ENCODE assay signal across 15 cellular contexts in the genomic region with DNA sequence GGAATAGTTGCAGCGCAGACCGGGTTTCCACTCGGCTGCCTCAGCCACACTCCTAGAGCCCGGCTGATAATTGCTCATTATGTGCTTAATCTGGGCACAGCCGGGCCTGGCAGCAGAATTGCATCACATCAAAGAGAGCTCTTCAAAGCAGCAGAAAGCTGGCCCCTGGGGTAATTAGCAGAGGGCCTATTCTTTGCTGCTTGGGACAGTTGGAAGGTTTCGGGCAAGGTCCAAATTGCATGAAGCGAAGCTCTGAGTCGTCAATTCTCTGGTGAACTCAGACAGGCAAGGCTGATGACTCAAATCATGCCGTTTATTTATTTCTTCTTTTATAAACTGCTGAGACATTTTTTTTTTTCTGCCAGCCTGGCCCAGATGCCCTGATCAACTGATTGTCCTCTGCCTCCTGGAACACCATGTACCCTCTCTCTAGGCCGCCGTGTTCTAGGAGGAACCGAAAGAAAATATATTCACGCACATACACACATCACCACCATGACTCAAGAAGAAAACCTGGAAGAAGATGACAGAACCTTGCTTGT.
A peak's percentile ranks its signal among the peaks of the same experiment; 100 is the strongest.
DNase-seq lines count a peak whose midpoint lies in the region; ATAC-seq, FAIRE-seq and TF ChIP-seq lines count a peak whose summit lies in the region.
"Had no signal": no experiment of that assay in that cellular context is flagged by ENCODE, and none has a peak within 500 bp of the region (broad histone marks: within the 10 kb centered on the region; RNA-seq: fewer than 3 reads in every experiment).

No MANE protein-coding gene starts in this region.

- no peak for TF ChIP-seq POLR2A in erythroblast (IDR thresholded peaks at IDR 0.05; ENCODE audit: low read length)

- dilution Hi-C loops in mammary epithelial cell (cut with HindIII; ENCODE audit: low sequenced_read_pairs): no loop called here

- H3K9ac ChIP-seq in mammary epithelial cell (ENCODE audit: insufficient read depth, low read length): no peak overlapping the region

- H3K27ac ChIP-seq in mammary epithelial cell (ENCODE audit: insufficient read depth, low read depth, low read length): no peak overlapping the region
- H3K27ac ChIP-seq in layer of hippocampus (ENCODE audit: low read depth, low read length): peak overlapping the region; percentile 8
- no peak overlapping the region for H3K27ac ChIP-seq in upper lobe of right lung
- H3K27ac ChIP-seq: HL-60, pancreas had no signal

- no peaks in the 10 kb centered on the region for H4K20me1 ChIP-seq in mammary epithelial cell (ENCODE audit: insufficient read depth, low read length)

- H3K36me3 ChIP-seq in mammary epithelial cell (ENCODE audit: insufficient read depth, low read length) (no peaks in the 10 kb centered on the region), upper lobe of right lung (no peaks in the 10 kb centered on the region)
- H3K36me3 ChIP-seq: pancreas had no signal

- H3K27me3 ChIP-seq in mammary epithelial cell (ENCODE audit: insufficient read depth, low read length) (no peaks in the 10 kb centered on the region), layer of hippocampus (ENCODE audit: control insufficient read depth, insufficient read depth, low read length) (no peaks in the 10 kb centered on the region), upper lobe of right lung (no peaks in the 10 kb centered on the region)

- no peak for TF ChIP-seq CTCF in MCF 10A (IDR thresholded peaks at IDR 0.05; ENCODE audit: unreplicated experiment)
- no peak for TF ChIP-seq CTCF in mammary epithelial cell (conservative IDR thresholded peaks at IDR 0.05 in 1 of 2, IDR thresholded peaks at IDR 0.05 in 1 of 2; ENCODE audit: extremely low read depth in 1 of 2, insufficient read depth in 1 of 2, low read depth in 1 of 2, low read length in 2 of 2)
- TF ChIP-seq CTCF in upper lobe of right lung (IDR thresholded peaks at IDR 0.05): no peak

- H3K4me1 Mint-ChIP-seq in MCF 10A (ENCODE audit: insufficient read depth, unreplicated experiment): peaks cover 42% of the 10 kb centered on the region
- H3K4me1 Mint-ChIP-seq: activated CD4-positive, alpha-beta T cell treated with anti-CD3 and anti-CD28 coated beads, Interleukin-2, amount 10 ng/mL, durations not matched to agents 24 days and 14 days had no signal

- no peaks in the 10 kb centered on the region for H3K79me2 ChIP-seq in mammary epithelial cell (ENCODE audit: insufficient read depth, low read length)

- POLR2A ChIA-PET in MCF 10A (lab: Yijun Ruan, JAX): interaction anchor here (0.7 to 2.5 kb wide), 25 partner anchors 8 to 434 kb away, joined by 3 to 24 read pairs (median 5); a partner anchor contains a TSS

- peak overlapping the region; percentile 99 for H3K27ac Mint-ChIP-seq in MCF 10A (ENCODE audit: low read depth, unreplicated experiment)
- H3K27ac Mint-ChIP-seq: activated CD4-positive, alpha-beta T cell treated with anti-CD3 and anti-CD28 coated beads, Interleukin-2, amount 10 ng/mL, durations not matched to agents 24 days and 14 days had no signal

- no peaks in the 10 kb centered on the region for H3K9me3 Mint-ChIP-seq in MCF 10A (ENCODE audit: unreplicated experiment)
- H3K9me3 Mint-ChIP-seq: activated CD4-positive, alpha-beta T cell treated with anti-CD3 and anti-CD28 coated beads, Interleukin-2, amount 10 ng/mL, durations not matched to agents 24 days and 14 days had no signal

- in situ Hi-C loops in mammary epithelial cell (cut with MboI; ENCODE audit: low sequenced_read_pairs in 2 of 2): no loop called here

- H3K9me3 ChIP-seq in mammary epithelial cell (replicated peaks; ENCODE audit: insufficient read depth, low read length) (no peaks in the 10 kb centered on the region), upper lobe of right lung (no peaks in the 10 kb centered on the region)
- H3K9me3 ChIP-seq: pancreas had no signal

- 64% methylated on average over 13 of the region's 13 CpGs for WGBS in mammary epithelial cell (ENCODE audit: low coverage, missing lambda C conversion rate)

- ATAC-seq in upper lobe of right lung: peak; percentile 79
- ATAC-seq: left lobe of liver had no signal

- H3K4me3 ChIP-seq in mammary epithelial cell (replicated peaks in 1 of 3; ENCODE audit: insufficient read depth in 1 of 3, low read depth in 2 of 3, low read length in 3 of 3) (no peak overlapping the region), upper lobe of right lung (no peak overlapping the region)
- H3K4me3 ChIP-seq: pancreas had no signal

- H3K4me1 ChIP-seq in mammary epithelial cell (ENCODE audit: insufficient read depth, low read length) (no peaks in the 10 kb centered on the region), upper lobe of right lung (no peaks in the 10 kb centered on the region)
- H3K4me1 ChIP-seq: pancreas had no signal

- BruUV-seq in MCF 10A (replicated peaks; lab: Mats Ljungman, UMichigan) (no TSS peak), mammary epithelial cell (replicated peaks; lab: Mats Ljungman, UMichigan) (no TSS peak)

- no peak overlapping the region for H2AFZ ChIP-seq in mammary epithelial cell (ENCODE audit: low read depth, low read length)

- intact Hi-C loops in MCF 10A (cut with micrococcal nuclease): loop anchor here (5.0 kb wide), 1 partner anchor 243 kb away; a partner anchor contains a TSS
- intact Hi-C loops in mammary epithelial cell (cut with micrococcal nuclease): no loop called here
- intact Hi-C loops in upper lobe of right lung (cut with DNase I): no loop called here

- peak overlapping the region; percentile 44 for H3K4me3 Mint-ChIP-seq in MCF 10A (ENCODE audit: unreplicated experiment)
- H3K4me3 Mint-ChIP-seq: activated CD4-positive, alpha-beta T cell treated with anti-CD3 and anti-CD28 coated beads, Interleukin-2, amount 10 ng/mL, durations not matched to agents 24 days and 14 days had no signal

- no peak for FAIRE-seq in urothelium cell line (lab: Jason Lieb, UNC)
- FAIRE-seq: pancreas had no signal

- DNase-seq in MCF 10A (ENCODE audit: unreplicated experiment) (peak; percentile 82), mammary epithelial cell (no peak), amygdala (lab: John Stamatoyannopoulos, UW) (peak in 51 of 56 donors; percentile 7 to 89 (median 53)), upper lobe of right lung (peak; percentile 69), erythroblast (lab: John Stamatoyannopoulos, UW) (no peak), dedifferentiated amniotic fluid mesenchymal stem cell (ENCODE audit: extremely low spot score) (no peak), urothelium cell line (ENCODE audit: low spot score) (no peak)
- DNase-seq: activated CD4-positive, alpha-beta T cell treated with anti-CD3 and anti-CD28 coated beads, Interleukin-2, amount 10 ng/mL, durations not matched to agents 24 days and 14 days; activated gamma-delta T cell treated with Interleukin-2 at 50 U/mL for 16 hours; central memory CD4-positive, alpha-beta T cell; pancreas; T-helper 1 cell had no signal

- H3K27me3 Mint-ChIP-seq in MCF 10A (ENCODE audit: insufficient read depth, unreplicated experiment): no peaks in the 10 kb centered on the region
- H3K27me3 Mint-ChIP-seq: activated CD4-positive, alpha-beta T cell treated with anti-CD3 and anti-CD28 coated beads, Interleukin-2, amount 10 ng/mL, durations not matched to agents 24 days and 14 days had no signal

- no peaks in the 10 kb centered on the region for H3K36me3 Mint-ChIP-seq in MCF 10A (ENCODE audit: insufficient read depth, unreplicated experiment)

- no peak overlapping the region for H3K4me2 ChIP-seq in mammary epithelial cell (ENCODE audit: insufficient read depth, low read depth, low read length)

- CTCF ChIA-PET in MCF 10A (lab: Yijun Ruan, JAX) (interaction anchor here (0.6 to 1.2 kb wide), 3 partner anchors 11 to 153 kb away, joined by 3 to 4 read pairs (median 3); no protein-coding TSS in a partner anchor), mammary epithelial cell (lab: Charles Lee; ENCODE audit: low non-redundant PET) (no interaction called here)

Comparison
In these comparisons a context has a peak if more than half of its experiments do, and no peak if none do; other contexts are left out.
1. DNase-seq: peak in MCF 10A (single experiment), amygdala (51 of 56) and upper lobe of right lung (single experiment); none in mammary epithelial cell (single experiment), erythroblast (0 of 2), dedifferentiated amniotic fluid mesenchymal stem cell (single experiment) and urothelium cell line (single experiment).